Comparison of ENCODE assay signal across 1 cellular context in genomic region chr20:31872406-31872805, GRCh38.
A peak's percentile ranks its signal among the peaks of the same experiment; 100 is the strongest.
TF ChIP-seq lines count a peak whose summit lies in the region.

No MANE protein-coding gene starts in this region.

TF ChIP-seq in K562, 482 proteins besides CTCF, POLR2A, EP300 and RAD21:
- no peak for TF ChIP-seq POU5F1 (IDR thresholded peaks at IDR 0.05; ENCODE audit: borderline replicate concordance, low read depth, low read length, partially characterized antibody)
- TF ChIP-seq RNF219 (CRISPR knock-in tag; IDR thresholded peaks at IDR 0.05), result no peak
- no peak for TF ChIP-seq KLF13 (tag; IDR thresholded peaks at IDR 0.05; ENCODE audit: borderline replicate concordance, low read depth)
- peak; percentile 46; the same call in 1 of the 2 replicates for TF ChIP-seq ZNF263 (CRISPR knock-in tag; IDR thresholded peaks at IDR 0.05; ENCODE audit: borderline replicate concordance)
- no peak for TF ChIP-seq POLR3A (IDR thresholded peaks at IDR 0.05; ENCODE audit: borderline replicate concordance, extremely low read depth, insufficient read depth, insufficient read length)
- TF ChIP-seq GABPB1 (CRISPR knock-in tag; IDR thresholded peaks at IDR 0.05), result no peak
